ENCODE assay signal across 8 cellular contexts in genomic region chr15:40048155-40048792, GRCh38. TPM values are rescaled to one million over a fixed set of nuclear protein-coding genes. Genes with fewer than 3 reads are reported as not detected.
DNase-seq lines count a peak whose midpoint lies in the region; ATAC-seq and TF ChIP-seq lines count a peak whose summit lies in the region.

No MANE protein-coding gene starts in this region.

- peaks cover 44% of the 10 kb centered on the region for H3K4me1 ChIP-seq in MM.1S (ENCODE audit: low read length)

- DNase-seq in GDM1 (lab: John Stamatoyannopoulos, UW) (peak; percentile 46), MM.1S (no peak), caudate nucleus (lab: John Stamatoyannopoulos, UW) (no peak), osteocyte (ENCODE audit: extremely low spot score, unreplicated experiment) (peak; percentile 73), lower leg skin (ENCODE audit: low spot score in 2 of 2) (no peak), NCI-H446 (lab: John Stamatoyannopoulos, UW) (no peak)

- no peaks in the 10 kb centered on the region for H3K9me3 Mint-ChIP-seq in osteocyte (ENCODE audit: unreplicated experiment)

- no peak overlapping the region for H3K4me3 Mint-ChIP-seq in osteocyte (ENCODE audit: unreplicated experiment)

- intact Hi-C loops in lower leg skin (cut with DNase I; ENCODE audit: low total_unique reads) = loop anchor here (10.0 kb wide), 1 partner anchor 57 kb away; the partner anchor contains the start of gene BMF

- H3F3A ChIP-seq in MM.1S (ENCODE audit: insufficient read depth, low read length) = 0 out of 2 replicates have a peak, but pooled peaks cover 5% of the 10 kb centered on the region

- H3K27me3 ChIP-seq in MM.1S (replicated peaks; ENCODE audit: insufficient read depth, low read length) = no peaks in the 10 kb centered on the region

- H3K36me3 ChIP-seq in MM.1S (replicated peaks; ENCODE audit: insufficient read depth, low read length) = no peaks in the 10 kb centered on the region

- no peak for ATAC-seq in GM18505 (IDR thresholded peaks at IDR 0.05; ENCODE audit: unreplicated experiment)
- no peak for ATAC-seq in HG02759 (IDR thresholded peaks at IDR 0.05; ENCODE audit: unreplicated experiment)

- H3K27ac Mint-ChIP-seq in osteocyte (ENCODE audit: unreplicated experiment) = peak overlapping the region; percentile 81

- no peak overlapping the region for H3K4me2 ChIP-seq in MM.1S (ENCODE audit: low read depth, low read length)

- TF ChIP-seq POLR2A in GM18505 (IDR thresholded peaks at IDR 0.05; ENCODE audit: borderline replicate concordance, extremely low read depth, insufficient read depth, insufficient read length) (no peak), lower leg skin (IDR thresholded peaks at IDR 0.05) (no peak)

- H2AFZ ChIP-seq in MM.1S (ENCODE audit: low read length) = no peak overlapping the region

- H3K4me3 ChIP-seq in MM.1S (ENCODE audit: low read length) (no peak overlapping the region), lower leg skin (ENCODE audit: low read depth, poor library complexity, severe bottlenecking) (no peak overlapping the region)

- H3K27ac ChIP-seq in MM.1S (ENCODE audit: low read length) = peak overlapping the region; percentile 39; the same call in 1 of the 2 replicates
- peak overlapping the region; percentile 4 for H3K27ac ChIP-seq in caudate nucleus (ENCODE audit: low read depth, low read length)

- no peaks in the 10 kb centered on the region for H3K79me2 ChIP-seq in MM.1S (ENCODE audit: low read length)

- no peaks in the 10 kb centered on the region for H3K27me3 Mint-ChIP-seq in osteocyte (ENCODE audit: unreplicated experiment)

- no peaks in the 10 kb centered on the region for H3K9me2 ChIP-seq in MM.1S (replicated peaks; ENCODE audit: insufficient read depth, low read length)

- 68 to 75% methylated on average over 7 to 10 of the region's 10 CpGs for WGBS in lower leg skin, 2 donors

- no peaks in the 10 kb centered on the region for H4K20me1 ChIP-seq in MM.1S (ENCODE audit: insufficient read depth, low read length)

- H3K9me3 ChIP-seq in MM.1S (replicated peaks; ENCODE audit: insufficient read depth, low read length) = no peaks in the 10 kb centered on the region

- 0 out of 2 replicates have a peak overlapping the region, but pooled peaks have one; percentile 3 for H3K9ac ChIP-seq in MM.1S (ENCODE audit: low read length)

- peaks cover 50% of the 10 kb centered on the region for H3K4me1 Mint-ChIP-seq in osteocyte (ENCODE audit: unreplicated experiment)

- TF ChIP-seq CTCF in MM.1S (IDR thresholded peaks at IDR 0.05; ENCODE audit: low read length) = no peak
- no peak for TF ChIP-seq CTCF in osteocyte (IDR thresholded peaks at IDR 0.05)
- TF ChIP-seq CTCF in lower leg skin (IDR thresholded peaks at IDR 0.05) = no peak

- H3K36me3 Mint-ChIP-seq in osteocyte (ENCODE audit: unreplicated experiment) = no peaks in the 10 kb centered on the region

RNA-seq across cellular contexts. Expression of gene SRP14, which starts 9.3 kb away (rescaled TPM):
- total RNA-seq in osteocyte (181 and 196 TPM in 2 replicates), lower leg skin (100 to 1,000 TPM; 177 to 220 (median 201) TPM)

Comparison
In these comparisons a context has a peak if more than half of its experiments do, and no peak if none do; other contexts are left out.
1. DNase-seq: peak in GDM1 (single experiment) and osteocyte (single experiment); none in MM.1S (single experiment), caudate nucleus (0 of 61), lower leg skin (0 of 2) and NCI-H446 (0 of 2).